In genomic region chrX:103585421-103586313, GRCh38 we compare ENCODE assay signal across 8 cellular contexts. TPM values are rescaled to one million over a fixed set of nuclear protein-coding genes. Genes with fewer than 3 reads are reported as not detected.
A peak's percentile ranks its signal among the peaks of the same experiment; 100 is the strongest.
DNase-seq lines count a peak whose midpoint lies in the region; ATAC-seq and TF ChIP-seq lines count a peak whose summit lies in the region.

TCEAL4 (plus strand) TSS chrX:103585515; CDS start chrX:103586676, 1,161 bp downstream.

- WGBS in body of pancreas, 2 donors: 0% methylated on average over 24 to 39 of the region's 56 CpGs

- intact Hi-C loops in Calu3 (cut with micrococcal nuclease; ENCODE audit: unreplicated experiment) (no loop called here), body of pancreas (cut with DNase I) (no loop called here)

- peak; percentile 87 for ATAC-seq in body of pancreas

- H3K27ac ChIP-seq in HUES48 (ENCODE audit: low read depth, low read length): no peak within 1 kb of the TSS
- no peak within 1 kb of the TSS for H3K27ac ChIP-seq in SJSA1
- H3K27ac ChIP-seq in body of pancreas: peak within 1 kb of the TSS; percentile 60 to 82 (median 76)

- H3K4me3 Mint-ChIP-seq in Calu3 (ENCODE audit: low read depth, unreplicated experiment): peak within 1 kb of the TSS; percentile 87

- no peaks in the 10 kb centered on the region for H3K9me3 ChIP-seq in HUES48 (ENCODE audit: control insufficient read depth, insufficient read depth, low read length)
- no peaks in the 10 kb centered on the region for H3K9me3 ChIP-seq in SJSA1 (replicated peaks)
- H3K9me3 ChIP-seq in body of pancreas: no peaks in the 10 kb centered on the region
- no peaks in the 10 kb centered on the region for H3K9me3 ChIP-seq in iPS-15b (ENCODE audit: control insufficient read depth, insufficient read depth, low read length)

- H3K27me3 ChIP-seq in HUES48 (ENCODE audit: control insufficient read depth, insufficient read depth, low read length) (peaks cover 10% of the 10 kb centered on the region), SJSA1 (replicated peaks) (no peaks in the 10 kb centered on the region), body of pancreas (no peaks in the 10 kb centered on the region), iPS-15b (ENCODE audit: control insufficient read depth, insufficient read depth, low read length) (no peaks in the 10 kb centered on the region)

- DNase-seq in Calu3 (peak; percentile 56), GM20000 (ENCODE audit: low spot score) (peak; percentile 31), SJSA1 (ENCODE audit: low read depth in 1 of 2, low spot score in 2 of 2) (peak; percentile 18 to 37), body of pancreas (peak; percentile 59 to 73 (median 62)), retina (peak; percentile 65), epidermal melanocyte (ENCODE audit: insufficient read length, low spot score) (no peak)

- H3K9ac ChIP-seq in HUES48 (ENCODE audit: low read depth, low read length) (peak within 1 kb of the TSS; percentile 69), iPS-15b (ENCODE audit: low read depth, low read length) (peak within 1 kb of the TSS; percentile 67)

- peaks cover 20% of the 10 kb centered on the region for H3K36me3 Mint-ChIP-seq in Calu3 (ENCODE audit: insufficient read depth, unreplicated experiment)

- BruUV-seq in Calu3 (replicated peaks; lab: Mats Ljungman, UMichigan): no TSS peak

- H3K4me3 ChIP-seq in HUES48 (ENCODE audit: low read depth, low read length): peak within 1 kb of the TSS; percentile 89
- H3K4me3 ChIP-seq in SJSA1: peak within 1 kb of the TSS; percentile 54
- peak within 1 kb of the TSS; percentile 47 to 50 for H3K4me3 ChIP-seq in body of pancreas
- peak within 1 kb of the TSS; percentile 90 for H3K4me3 ChIP-seq in iPS-15b (ENCODE audit: low read depth, low read length)

- no peaks in the 10 kb centered on the region for H3K4me1 ChIP-seq in HUES48 (ENCODE audit: control insufficient read depth, insufficient read depth, low read length)
- peaks cover 3% of the 10 kb centered on the region; the same call in 1 of the 2 replicates for H3K4me1 ChIP-seq in SJSA1 (replicated peaks)
- H3K4me1 ChIP-seq in body of pancreas: peaks cover 8% of the 10 kb centered on the region
- H3K4me1 ChIP-seq in iPS-15b (ENCODE audit: control insufficient read depth, insufficient read depth, low read length): no peaks in the 10 kb centered on the region

- peak within 1 kb of the TSS; percentile 77 for H3K27ac Mint-ChIP-seq in Calu3 (ENCODE audit: unreplicated experiment)

- peaks cover 13% of the 10 kb centered on the region for H3K36me3 ChIP-seq in HUES48 (ENCODE audit: control insufficient read depth, insufficient read depth, low read length)
- H3K36me3 ChIP-seq in SJSA1: no peaks in the 10 kb centered on the region
- H3K36me3 ChIP-seq in body of pancreas (replicated peaks in 1 of 2; ENCODE audit: insufficient read depth in 1 of 2, low read depth in 2 of 2): no peaks in the 10 kb centered on the region
- no peaks in the 10 kb centered on the region for H3K36me3 ChIP-seq in iPS-15b (ENCODE audit: control insufficient read depth, insufficient read depth, low read length)

- CTCF ChIA-PET in Calu3 (lab: Charles Lee): interaction anchor here (0.7 kb wide), 1 partner anchor 550 kb away, joined by 5 read pairs; no protein-coding TSS in a partner anchor

- TF ChIP-seq CTCF in Calu3 (IDR thresholded peaks at IDR 0.05; ENCODE audit: unreplicated experiment): no peak
- TF ChIP-seq CTCF in GM20000 (IDR thresholded peaks at IDR 0.05; ENCODE audit: extremely low read depth, missing control alignments): no peak
- no peak for TF ChIP-seq CTCF in body of pancreas (IDR thresholded peaks at IDR 0.05)

- H3K27me3 Mint-ChIP-seq in Calu3 (ENCODE audit: unreplicated experiment): no peaks in the 10 kb centered on the region

- TF ChIP-seq POLR2A in body of pancreas (IDR thresholded peaks at IDR 0.05): peak; percentile 17 to 68 (median 59)

- H3K9me3 Mint-ChIP-seq in Calu3 (ENCODE audit: low read depth, unreplicated experiment): no peaks in the 10 kb centered on the region

- H3K4me1 Mint-ChIP-seq in Calu3 (ENCODE audit: low read depth, unreplicated experiment): peaks cover 12% of the 10 kb centered on the region

RNA-seq across cellular contexts. Expression of gene TCEAL4, which starts in this region (rescaled TPM):
- 57.6 and 68.0 TPM in 2 replicates for total RNA-seq in Calu3 (2022)
- total RNA-seq in SJSA1 (2014; rRNA removed; shearing (Covaris generic)): 45.1 and 50.6 TPM in 2 replicates
- 10 to 100 TPM; 36.8 to 51.4 TPM for total RNA-seq in body of pancreas

Comparison
In these comparisons a context has a peak if more than half of its experiments do, and no peak if none do; other contexts are left out.
1. H3K27ac ChIP-seq: peak in body of pancreas (4 of 4); none in HUES48 (single experiment) and SJSA1 (single experiment).
2. Peak in every context shown above with its lines, with median percentiles within 50 percentile points of each other: H3K4me3 ChIP-seq.